22 cellular contexts compared by ENCODE assay signal in the genomic region with DNA sequence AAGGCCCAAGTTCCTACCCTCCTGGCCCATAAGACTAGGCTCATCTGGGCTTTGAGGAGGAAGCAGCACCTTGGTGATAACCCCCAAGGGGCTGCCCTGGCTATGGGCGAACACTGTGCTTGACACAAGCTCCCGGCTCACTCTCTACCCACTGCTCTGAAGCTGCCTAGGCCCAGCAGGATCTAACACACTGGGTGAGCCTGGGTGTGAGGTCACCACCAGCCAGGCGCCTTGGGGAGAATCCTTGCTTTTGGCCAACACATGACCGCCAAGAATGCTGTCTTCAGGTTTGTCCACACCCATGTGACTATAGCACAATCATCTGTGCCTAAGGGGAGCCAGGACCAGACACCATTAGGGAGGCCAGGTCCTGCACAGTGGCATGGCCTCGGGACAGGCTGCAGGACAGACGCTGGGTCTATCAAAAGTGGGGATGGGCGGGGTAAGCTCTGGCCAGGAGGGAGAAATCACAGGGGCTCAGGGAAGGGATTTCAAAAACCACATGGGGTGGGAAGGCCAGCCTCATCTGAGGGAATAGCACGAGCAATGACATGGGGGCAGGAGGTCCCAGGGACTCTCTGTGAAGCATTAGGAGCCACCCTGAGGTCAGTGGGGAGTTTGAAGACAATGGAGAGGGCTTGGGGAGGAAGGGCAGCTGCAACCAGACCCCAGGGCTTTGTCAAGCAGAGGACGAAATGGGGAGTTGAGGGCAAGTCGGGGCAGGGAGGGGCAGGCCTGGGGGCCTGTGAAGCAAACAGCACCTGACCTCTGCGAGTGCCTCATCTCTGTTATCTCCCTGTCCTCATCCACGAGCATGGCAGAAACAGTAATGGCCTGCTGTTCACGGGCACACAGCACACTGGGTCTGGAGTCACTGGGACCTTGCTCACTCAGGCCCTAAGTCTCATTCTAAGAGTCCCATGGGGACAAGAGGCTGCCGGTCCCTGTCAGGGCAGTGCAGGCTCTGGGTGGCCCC. TPM values are rescaled to one million over a fixed set of nuclear protein-coding genes. Genes with fewer than 3 reads are reported as not detected.
DNase-seq lines count a peak whose midpoint lies in the region; ATAC-seq and TF ChIP-seq lines count a peak whose summit lies in the region.
"Had no signal": no experiment of that assay in that cellular context is flagged by ENCODE, and none has a peak within 500 bp of the region (broad histone marks: within the 10 kb centered on the region; RNA-seq: fewer than 3 reads in every experiment).

No MANE protein-coding gene starts in this region.

- peak overlapping the region; percentile 62 for H3K18ac ChIP-seq in neuronal stem cell (ENCODE audit: low read length)

- H2AFZ ChIP-seq in neuronal stem cell (ENCODE audit: low read length): no peak overlapping the region

- H3K27me3 ChIP-seq in H7 (ENCODE audit: control insufficient read depth, insufficient read depth, low read length): no peaks in the 10 kb centered on the region
- H3K27me3 ChIP-seq in neuronal stem cell (ENCODE audit: control insufficient read depth in 3 of 3, insufficient read depth in 3 of 3, low read depth in 1 of 3, low read length in 3 of 3): no peaks in the 10 kb centered on the region
- H3K27me3 ChIP-seq: breast epithelium, testis had no signal

- H3K4me1 ChIP-seq in neuronal stem cell (ENCODE audit: control insufficient read depth in 2 of 2, insufficient read depth in 1 of 2, low read depth in 1 of 2, low read length in 2 of 2): peaks cover 0 to 11% of the 10 kb centered on the region in 2 donors

- H3K4ac ChIP-seq in neuronal stem cell (ENCODE audit: low read length): no peak overlapping the region

- ATAC-seq in HG03342 (IDR thresholded peaks at IDR 0.05; ENCODE audit: unreplicated experiment): no peak
- ATAC-seq: natural killer cell treated with Interleukin-12 subunit alpha and Interleukin-12 subunit beta and Interleukin-15 and Interleukin-18, amount 100 ng/mL, for 72 hours had no signal

- peak overlapping the region; percentile 15 for H3K27ac Mint-ChIP-seq in T-helper 2 cell treated with Interferon-gamma antibody and Interleukin-4, amounts not matched to agents 5 μg/mL and 100 μg/mL, for 36 hours
- H3K27ac Mint-ChIP-seq in activated T-helper 2 cell treated with anti-CD3 and anti-CD28 coated beads, Interferon-gamma antibody, Interleukin-2, Interleukin-4, amounts not matched to agents 10 μg/mL and 5 μg/mL and 100 μg/mL, durations not matched to agents 14 hours and 24 hours and 36 hours: no peak overlapping the region
- H3K27ac Mint-ChIP-seq: activated naive CD8-positive, alpha-beta T cell had no signal

- no CpG with 5 or more reads among the region's 14 CpGs for WGBS in neuronal stem cell (ENCODE audit: extremely low coverage in 2 of 2, insufficient read length in 2 of 2, insufficient replicate concordance in 1 of 2), 2 donors

- peaks cover 17% of the 10 kb centered on the region for H3K4me1 Mint-ChIP-seq in T-helper 2 cell treated with Interferon-gamma antibody and Interleukin-4, amounts not matched to agents 5 μg/mL and 100 μg/mL, for 36 hours (ENCODE audit: low read depth)
- peaks cover 25% of the 10 kb centered on the region for H3K4me1 Mint-ChIP-seq in activated T-helper 2 cell treated with anti-CD3 and anti-CD28 coated beads, Interferon-gamma antibody, Interleukin-2, Interleukin-4, amounts not matched to agents 10 μg/mL and 5 μg/mL and 100 μg/mL, durations not matched to agents 14 hours and 24 hours and 36 hours (ENCODE audit: low read depth)

- intact Hi-C loops in activated T-helper 2 cell treated with anti-CD3 and anti-CD28 coated beads, Interferon-gamma antibody, Interleukin-2, Interleukin-4, amounts not matched to agents 10 μg/mL and 5 μg/mL and 100 μg/mL, durations not matched to agents 14 hours and 24 hours and 36 hours (cut with micrococcal nuclease): no loop called here

- no peak for TF ChIP-seq POLR2A in erythroblast (IDR thresholded peaks at IDR 0.05; ENCODE audit: low read length)

- H2BK120ac ChIP-seq in neuronal stem cell (ENCODE audit: low read depth, low read length): no peak overlapping the region

- no peaks in the 10 kb centered on the region for H3K9me3 ChIP-seq in neuronal stem cell (replicated peaks in 1 of 2; ENCODE audit: control insufficient read depth in 2 of 2, insufficient read depth in 1 of 2, low read depth in 1 of 2, low read length in 2 of 2)
- H3K9me3 ChIP-seq: breast epithelium, left ventricle myocardium inferior, testis had no signal

- peaks cover 15% of the 10 kb centered on the region for H3K79me1 ChIP-seq in neuronal stem cell (ENCODE audit: low read depth, low read length)

- no peak overlapping the region for H3K27ac ChIP-seq in coronary artery
- H3K27ac ChIP-seq in neuronal stem cell (replicated peaks; ENCODE audit: low read length): no peak overlapping the region
- H3K27ac ChIP-seq: 22Rv1, breast epithelium, C4-2B, testis, VCaP had no signal

- peak overlapping the region; percentile 9 for H3K9ac ChIP-seq in neuronal stem cell (ENCODE audit: low read depth, low read length, poor library complexity)

- H4K8ac ChIP-seq in neuronal stem cell (ENCODE audit: low read depth, low read length): no peak overlapping the region

- H3K23ac ChIP-seq in neuronal stem cell (ENCODE audit: low read depth, low read length, poor library complexity): peak overlapping the region; percentile 27

- no peak overlapping the region for H2BK5ac ChIP-seq in neuronal stem cell (ENCODE audit: low read length)

- no peak overlapping the region for H3K4me3 Mint-ChIP-seq in T-helper 2 cell treated with Interferon-gamma antibody and Interleukin-4, amounts not matched to agents 5 μg/mL and 100 μg/mL, for 36 hours
- H3K4me3 Mint-ChIP-seq in activated T-helper 2 cell treated with anti-CD3 and anti-CD28 coated beads, Interferon-gamma antibody, Interleukin-2, Interleukin-4, amounts not matched to agents 10 μg/mL and 5 μg/mL and 100 μg/mL, durations not matched to agents 14 hours and 24 hours and 36 hours (ENCODE audit: low read depth): no peak overlapping the region
- H3K4me3 Mint-ChIP-seq: activated naive CD8-positive, alpha-beta T cell; natural killer cell treated with Interleukin-12 subunit alpha and Interleukin-12 subunit beta and Interleukin-15 and Interleukin-18, amount 100 ng/mL, for 72 hours had no signal

- H4K91ac ChIP-seq in neuronal stem cell (ENCODE audit: low read depth, low read length, poor library complexity): no peak overlapping the region

- no peak overlapping the region for H3K4me2 ChIP-seq in neuronal stem cell (ENCODE audit: insufficient read depth, low read length, poor library complexity, severe bottlenecking)

- H3K14ac ChIP-seq in neuronal stem cell (ENCODE audit: low read length): no peak overlapping the region

- H3K27me3 Mint-ChIP-seq in T-helper 2 cell treated with Interferon-gamma antibody and Interleukin-4, amounts not matched to agents 5 μg/mL and 100 μg/mL, for 36 hours (ENCODE audit: low read depth): no peaks in the 10 kb centered on the region
- H3K27me3 Mint-ChIP-seq in activated T-helper 2 cell treated with anti-CD3 and anti-CD28 coated beads, Interferon-gamma antibody, Interleukin-2, Interleukin-4, amounts not matched to agents 10 μg/mL and 5 μg/mL and 100 μg/mL, durations not matched to agents 14 hours and 24 hours and 36 hours (ENCODE audit: low read depth): no peaks in the 10 kb centered on the region
- H3K27me3 Mint-ChIP-seq: activated naive CD8-positive, alpha-beta T cell; natural killer cell treated with Interleukin-12 subunit alpha and Interleukin-12 subunit beta and Interleukin-15 and Interleukin-18, amount 100 ng/mL, for 72 hours had no signal

- H3K4me3 ChIP-seq in H7 (ENCODE audit: insufficient read depth, low read depth, low read length) (no peak overlapping the region), coronary artery (no peak overlapping the region), neuronal stem cell (ENCODE audit: low read length in 2 of 2) (no peak overlapping the region)
- H3K4me3 ChIP-seq: breast epithelium, left ventricle myocardium inferior, testis had no signal

- no peaks in the 10 kb centered on the region for H3K36me3 ChIP-seq in H7 (replicated peaks; ENCODE audit: control insufficient read depth, insufficient read depth, low read length)
- no peaks in the 10 kb centered on the region for H3K36me3 ChIP-seq in neuronal stem cell (replicated peaks in 1 of 2; ENCODE audit: control insufficient read depth in 2 of 2, insufficient read depth in 2 of 2, low read length in 2 of 2)
- H3K36me3 ChIP-seq: breast epithelium, left ventricle myocardium inferior had no signal

- H2AK5ac ChIP-seq in neuronal stem cell (ENCODE audit: low read depth, low read length): no peak overlapping the region

- TF ChIP-seq CTCF in coronary artery (IDR thresholded peaks at IDR 0.05): no peak

- no peaks in the 10 kb centered on the region for H3K36me3 Mint-ChIP-seq in T-helper 2 cell treated with Interferon-gamma antibody and Interleukin-4, amounts not matched to agents 5 μg/mL and 100 μg/mL, for 36 hours (ENCODE audit: low read depth)
- H3K36me3 Mint-ChIP-seq in activated T-helper 2 cell treated with anti-CD3 and anti-CD28 coated beads, Interferon-gamma antibody, Interleukin-2, Interleukin-4, amounts not matched to agents 10 μg/mL and 5 μg/mL and 100 μg/mL, durations not matched to agents 14 hours and 24 hours and 36 hours (ENCODE audit: low read depth): no peaks in the 10 kb centered on the region
- H3K36me3 Mint-ChIP-seq: natural killer cell treated with Interleukin-12 subunit alpha and Interleukin-12 subunit beta and Interleukin-15 and Interleukin-18, amount 100 ng/mL, for 72 hours had no signal

- DNase-seq in T-helper 2 cell treated with Interferon-gamma antibody and Interleukin-4, amounts not matched to agents 5 μg/mL and 100 μg/mL, for 36 hours (ENCODE audit: low spot score): no peak
- DNase-seq in T-helper 2 cell (no peak), H7 (peak; percentile 44), coronary artery (ENCODE audit: low spot score) (peak; percentile 57), neuronal stem cell (ENCODE audit: low spot score) (no peak), erythroblast (lab: John Stamatoyannopoulos, UW) (no peak)
- no peak for DNase-seq in activated T-helper 2 cell treated with anti-CD3 and anti-CD28 coated beads, Interferon-gamma antibody, Interleukin-2, Interleukin-4, amounts not matched to agents 10 μg/mL and 5 μg/mL and 100 μg/mL, durations not matched to agents 14 hours and 24 hours and 36 hours (ENCODE audit: low spot score)
- DNase-seq: DMS79 treated with DMSO at 0.1 percent for 48 hours; effector CD8-positive, alpha-beta T cell; left ventricle myocardium inferior; NCI-H187 treated with DMSO at 0.1 percent for 48 hours; NCI-H510A treated with DMSO at 0.1 percent for 48 hours; retina; SW 1271; testis had no signal

- H2BK12ac ChIP-seq in neuronal stem cell (ENCODE audit: low read length): no peak overlapping the region

- H3K9me3 Mint-ChIP-seq in T-helper 2 cell treated with Interferon-gamma antibody and Interleukin-4, amounts not matched to agents 5 μg/mL and 100 μg/mL, for 36 hours: no peaks in the 10 kb centered on the region
- no peaks in the 10 kb centered on the region for H3K9me3 Mint-ChIP-seq in activated T-helper 2 cell treated with anti-CD3 and anti-CD28 coated beads, Interferon-gamma antibody, Interleukin-2, Interleukin-4, amounts not matched to agents 10 μg/mL and 5 μg/mL and 100 μg/mL, durations not matched to agents 14 hours and 24 hours and 36 hours
- H3K9me3 Mint-ChIP-seq: natural killer cell treated with Interleukin-12 subunit alpha and Interleukin-12 subunit beta and Interleukin-15 and Interleukin-18, amount 100 ng/mL, for 72 hours had no signal

- no peak overlapping the region for H2BK15ac ChIP-seq in neuronal stem cell (ENCODE audit: low read length)

RNA-seq across cellular contexts. Expression of gene BICD2, which starts 29.4 kb away (rescaled TPM):
- total RNA-seq in H7 (2014; rRNA removed; shearing (Covaris generic)): 34.3 and 42.2 TPM in 2 replicates
- 13.6 TPM for polyA plus RNA-seq in neuronal stem cell (2013, experiment 1 of 2)
- polyA plus RNA-seq in neuronal stem cell (2013, experiment 2 of 2): 14.2 TPM
- 22.8 and 23.6 TPM in 2 replicates for total RNA-seq in activated T-helper 2 cell treated with anti-CD3 and anti-CD28 coated beads, Interferon-gamma antibody, Interleukin-2, Interleukin-4, amounts not matched to agents 10 μg/mL and 5 μg/mL and 100 μg/mL, durations not matched to agents 14 hours and 24 hours and 36 hours

Comparison
In these comparisons a context has a peak if more than half of its experiments do, and no peak if none do; other contexts are left out.
1. DNase-seq: peak in H7 (single experiment) and coronary artery (single experiment); none in T-helper 2 cell treated with Interferon-gamma antibody and Interleukin-4, amounts not matched to agents 5 μg/mL and 100 μg/mL, for 36 hours (single experiment), T-helper 2 cell (0 of 5), neuronal stem cell (single experiment), erythroblast (0 of 2) and activated T-helper 2 cell treated with anti-CD3 and anti-CD28 coated beads, Interferon-gamma antibody, Interleukin-2, Interleukin-4, amounts not matched to agents 10 μg/mL and 5 μg/mL and 100 μg/mL, durations not matched to agents 14 hours and 24 hours and 36 hours (single experiment).